In genomic region chr17:11212792-11213191, GRCh38 we compare ENCODE assay signal across 12 cellular contexts. TPM values are rescaled to one million over a fixed set of nuclear protein-coding genes. Genes with fewer than 3 reads are reported as not detected.
"Had no signal": no experiment of that assay in that cellular context is flagged by ENCODE, and none has a peak within 500 bp of the region (broad histone marks: within the 10 kb centered on the region; RNA-seq: fewer than 3 reads in every experiment).

No MANE protein-coding gene starts in this region.

- H3K4me1 ChIP-seq: HAP-1 had no signal

- DNase-seq: GM23248, GOT3, H7, H9, HCEC 1CT, HFFc6 had no signal

- H3K36me3 ChIP-seq: HAP-1 had no signal

- H3K27ac ChIP-seq: GM23248 had no signal

- H3K4me1 Mint-ChIP-seq: GM23338 had no signal

- H3K4me3 ChIP-seq: GM23248, GM23338, HAP-1 had no signal

- FAIRE-seq: H1, H54 had no signal

- H3K27ac Mint-ChIP-seq: GM23338, H9, HFFc6 had no signal

- H3K4me3 Mint-ChIP-seq: GM23338, H9, HFFc6 had no signal

- ATAC-seq: GM23338, HCT116 had no signal

RNA-seq across cellular contexts. Expression of gene SHISA6, which starts 28.2 kb away (rescaled TPM):
- total RNA-seq: GM23248, H4, HFFc6 had no signal
